Comparison of ENCODE assay signal across 12 cellular contexts in genomic region chr14:22460461-22461195, GRCh38.
DNase-seq lines count a peak whose midpoint lies in the region; ATAC-seq, FAIRE-seq and TF ChIP-seq lines count a peak whose summit lies in the region.
"Had no signal": no experiment of that assay in that cellular context is flagged by ENCODE, and none has a peak within 500 bp of the region (broad histone marks: within the 10 kb centered on the region; RNA-seq: fewer than 3 reads in every experiment).

No MANE protein-coding gene starts in this region.

- TF ChIP-seq RAD21 in GM12878 (IDR thresholded peaks at IDR 0.05; ENCODE audit: insufficient read depth, low read depth, low read length) = no peak

- H3K27ac Mint-ChIP-seq in activated naive CD4-positive, alpha-beta T cell treated with anti-CD3 and anti-CD28 coated beads, Interleukin-2, amount 50 U/mL, for 24 hours = no peak overlapping the region

- FAIRE-seq in GM12878 (lab: Jason Lieb, UNC) = peak; percentile 35
- FAIRE-seq: TTC549 had no signal

- H3K4me1 ChIP-seq in GM12878 (ENCODE audit: control insufficient read depth, insufficient read depth, low read length) (peaks cover 61% of the 10 kb centered on the region), thymus (ENCODE audit: control insufficient read depth, insufficient read depth, low read length) (peaks cover 8% of the 10 kb centered on the region)
- H3K4me1 ChIP-seq: colonic mucosa, foreskin keratinocyte, tibial nerve had no signal

- no peaks in the 10 kb centered on the region for H3K4me1 Mint-ChIP-seq in activated naive CD4-positive, alpha-beta T cell treated with anti-CD3 and anti-CD28 coated beads, Interleukin-2, amount 50 U/mL, for 24 hours

- H2AFZ ChIP-seq in GM12878 (ENCODE audit: control insufficient read depth, low read depth, low read length) = no peak overlapping the region; the same call in 1 of the 2 replicates

- H3K27ac ChIP-seq in KOPT-K1 (ENCODE audit: low read depth, low read length, poor library complexity, severe bottlenecking) (peak overlapping the region; percentile 98), GM12878 (ENCODE audit: control insufficient read depth, insufficient read depth) (peak overlapping the region; percentile 69), thymus (ENCODE audit: low read depth) (peak overlapping the region; percentile 42)
- H3K27ac ChIP-seq: colonic mucosa, foreskin keratinocyte, tibial nerve had no signal

- DNase-seq in activated naive CD4-positive, alpha-beta T cell treated with Interleukin-2 at 50 U/mL for 16 hours = no peak
- DNase-seq in GM12878 (ENCODE audit: low read depth, low spot score) = no peak
- DNase-seq in NCI-H748 treated with DMSO at 0.1 percent for 48 hours (lab: John Stamatoyannopoulos, UW) = no peak
- DNase-seq in NCI-H526 treated with DMSO at 0.1 percent for 48 hours (lab: John Stamatoyannopoulos, UW) = no peak
- DNase-seq: colonic mucosa, foreskin keratinocyte had no signal

- peak overlapping the region; percentile 56 for H3K4me2 ChIP-seq in GM12878 (ENCODE audit: control insufficient read depth, insufficient read depth)

- 66% methylated on average over 4 of the region's 4 CpGs for WGBS in GM12878 (ENCODE audit: insufficient coverage, insufficient replicate concordance, low lambda C conversion rate, missing lambda C conversion rate)
- WGBS in thymus = 4% methylated on average over 4 of the region's 4 CpGs

- RAD21 ChIA-PET in GM12878 (lab: Charles Lee; ENCODE audit: unreplicated experiment) = interaction anchor here (1.0 to 5.5 kb wide), 13 partner anchors 10 to 141 kb away, joined by 3 to 49 read pairs (median 4); no protein-coding TSS in a partner anchor

- TF ChIP-seq POLR2A in GM12878 (IDR thresholded peaks at IDR 0.05; ENCODE audit: low read depth, low read length) = no peak

- no peaks in the 10 kb centered on the region for H3K9me3 Mint-ChIP-seq in activated naive CD4-positive, alpha-beta T cell treated with anti-CD3 and anti-CD28 coated beads, Interleukin-2, amount 50 U/mL, for 24 hours

- no peaks in the 10 kb centered on the region for H3K36me3 Mint-ChIP-seq in activated naive CD4-positive, alpha-beta T cell treated with anti-CD3 and anti-CD28 coated beads, Interleukin-2, amount 50 U/mL, for 24 hours

- H3K4me3 Mint-ChIP-seq in activated naive CD4-positive, alpha-beta T cell treated with anti-CD3 and anti-CD28 coated beads, Interleukin-2, amount 50 U/mL, for 24 hours = peak overlapping the region; percentile 54

- SMC1A ChIA-PET in GM12878 (lab: Charles Lee; ENCODE audit: uncharacterized antibody, unreplicated experiment) = interaction anchor here (0.7 to 31.5 kb wide), 12 partner anchors 10 to 128 kb away, joined by 3 to 912 read pairs (median 4); partner anchors contain the start of gene DAD1

- POLR2A ChIA-PET in GM12878 (lab: Charles Lee) = interaction anchor here (0.7 to 3.5 kb wide), 8 partner anchors 11 to 137 kb away, joined by 3 to 26 read pairs (median 4); partner anchors contain the start of gene DAD1

- H4K20me1 ChIP-seq in GM12878 (ENCODE audit: control insufficient read depth, insufficient read depth) = no peaks in the 10 kb centered on the region

- in situ Hi-C loops in GM12878 (cut with MboI) = no loop called here

- peak overlapping the region; percentile 25 for H3K9ac ChIP-seq in GM12878 (ENCODE audit: control insufficient read depth, insufficient read depth, low read length)

- H3K36me3 ChIP-seq in KOPT-K1 (ENCODE audit: insufficient read depth, low read length) = peaks cover 48% of the 10 kb centered on the region
- H3K36me3 ChIP-seq in GM12878 (ENCODE audit: control insufficient read depth in 2 of 2, insufficient read depth in 2 of 2, low read length in 1 of 2) = no peaks in the 10 kb centered on the region
- H3K36me3 ChIP-seq in thymus (ENCODE audit: control insufficient read depth, insufficient read depth) = no peaks in the 10 kb centered on the region
- H3K36me3 ChIP-seq: colonic mucosa, tibial nerve had no signal

- H3K79me2 ChIP-seq in GM12878 (ENCODE audit: control insufficient read depth, insufficient read depth, low read length) = no peaks in the 10 kb centered on the region

- intact Hi-C loops in GM12878 (cut with micrococcal nuclease; ENCODE audit: unreplicated experiment) = loop anchor here (1.0 kb wide), 1 partner anchor 11 kb away; no protein-coding TSS in a partner anchor

- no peaks in the 10 kb centered on the region for H3K27me3 Mint-ChIP-seq in activated naive CD4-positive, alpha-beta T cell treated with anti-CD3 and anti-CD28 coated beads, Interleukin-2, amount 50 U/mL, for 24 hours

- H3K4me3 ChIP-seq in GM12878 (no peak overlapping the region), thymus (ENCODE audit: low read length) (peak overlapping the region; percentile 42)
- H3K4me3 ChIP-seq: colonic mucosa, tibial nerve had no signal

- ATAC-seq in GM12878 (peak; percentile 55), HG03175 (IDR thresholded peaks at IDR 0.05; ENCODE audit: unreplicated experiment) (no peak)
- ATAC-seq: foreskin keratinocyte had no signal

- no peaks in the 10 kb centered on the region for H3K27me3 ChIP-seq in GM12878 (replicated peaks in 1 of 2; ENCODE audit: control insufficient read depth in 2 of 2, insufficient read depth in 2 of 2, low read length in 1 of 2)
- no peaks in the 10 kb centered on the region for H3K27me3 ChIP-seq in thymus (ENCODE audit: control insufficient read depth, insufficient read depth)
- H3K27me3 ChIP-seq: colonic mucosa, tibial nerve had no signal

- H3K9me3 ChIP-seq in KOPT-K1 (ENCODE audit: insufficient read depth, low read length, poor library complexity, severe bottlenecking) = no peaks in the 10 kb centered on the region
- no peaks in the 10 kb centered on the region; the same call in 2 of the 3 replicates for H3K9me3 ChIP-seq in GM12878 (replicated peaks; ENCODE audit: control insufficient read depth, insufficient read depth, low read length)
- H3K9me3 ChIP-seq in thymus (ENCODE audit: control insufficient read depth) = no peaks in the 10 kb centered on the region
- H3K9me3 ChIP-seq: colonic mucosa, tibial nerve had no signal

- no TSS peak for BruUV-seq in GM12878 (replicated peaks; lab: Mats Ljungman, UMichigan)

- no peak for TF ChIP-seq CTCF in GM12878 (IDR thresholded peaks at IDR 0.05 in 2 of 3, conservative IDR thresholded peaks at IDR 0.05 in 1 of 3; ENCODE audit: control insufficient read depth in 2 of 3, extremely low read depth in 1 of 3, insufficient read depth in 1 of 3, low read depth in 3 of 3, low read length in 3 of 3)

- CTCF ChIA-PET in GM12878 (lab: Yijun Ruan, JAX) = interaction anchor here (1.0 to 4.5 kb wide), 6 partner anchors 11 to 142 kb away, joined by 3 to 44 read pairs (median 19); no protein-coding TSS in a partner anchor

- peak; percentile 67 to 69 for TF ChIP-seq EP300 in GM12878 (IDR thresholded peaks at IDR 0.05; ENCODE audit: borderline replicate concordance in 1 of 2, control insufficient read depth in 1 of 2, low read depth in 2 of 2, low read length in 2 of 2)

TF ChIP-seq in GM12878, 131 proteins besides CTCF, POLR2A, EP300 and RAD21 (continues in another document):
- TF ChIP-seq, protein P1, sequence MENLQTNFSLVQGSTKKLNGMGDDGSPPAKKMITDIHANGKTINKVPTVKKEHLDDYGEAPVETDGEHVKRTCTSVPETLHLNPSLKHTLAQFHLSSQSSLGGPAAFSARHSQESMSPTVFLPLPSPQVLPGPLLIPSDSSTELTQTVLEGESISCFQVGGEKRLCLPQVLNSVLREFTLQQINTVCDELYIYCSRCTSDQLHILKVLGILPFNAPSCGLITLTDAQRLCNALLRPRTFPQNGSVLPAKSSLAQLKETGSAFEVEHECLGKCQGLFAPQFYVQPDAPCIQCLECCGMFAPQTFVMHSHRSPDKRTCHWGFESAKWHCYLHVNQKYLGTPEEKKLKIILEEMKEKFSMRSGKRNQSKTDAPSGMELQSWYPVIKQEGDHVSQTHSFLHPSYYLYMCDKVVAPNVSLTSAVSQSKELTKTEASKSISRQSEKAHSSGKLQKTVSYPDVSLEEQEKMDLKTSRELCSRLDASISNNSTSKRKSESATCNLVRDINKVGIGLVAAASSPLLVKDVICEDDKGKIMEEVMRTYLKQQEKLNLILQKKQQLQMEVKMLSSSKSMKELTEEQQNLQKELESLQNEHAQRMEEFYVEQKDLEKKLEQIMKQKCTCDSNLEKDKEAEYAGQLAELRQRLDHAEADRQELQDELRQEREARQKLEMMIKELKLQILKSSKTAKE (IDR thresholded peaks at IDR 0.05; ENCODE audit: low read depth, poor library complexity, severe bottlenecking) = no peak
- peak; percentile 47 for TF ChIP-seq IKZF1 (conservative IDR thresholded peaks at IDR 0.05)
- TF ChIP-seq RCOR1 (conservative IDR thresholded peaks at IDR 0.05; ENCODE audit: low read depth, low read length) = no peak
- no peak for TF ChIP-seq KDM1A (IDR thresholded peaks at IDR 0.05; ENCODE audit: borderline replicate concordance)
- peak; percentile 63 for TF ChIP-seq MTA2 (IDR thresholded peaks at IDR 0.05; ENCODE audit: low read depth)
- no peak for TF ChIP-seq BCL3 (IDR thresholded peaks at IDR 0.05; ENCODE audit: borderline replicate concordance, insufficient read depth, low read depth, low read length, poor library complexity, severe bottlenecking)

Comparison
In these comparisons a context has a peak if more than half of its experiments do, and no peak if none do; other contexts are left out.
1. H3K27ac ChIP-seq: peak in every context shown above with its lines; median percentile 98 in KOPT-K1; 69 in GM12878; 42 in thymus.